ENCODE assay signal across 8 cellular contexts in genomic region chr11:65496304-65497140, GRCh38. TPM values are rescaled to one million over a fixed set of nuclear protein-coding genes. Genes with fewer than 3 reads are reported as not detected.
A peak's percentile ranks its signal among the peaks of the same experiment; 100 is the strongest.
DNase-seq lines count a peak whose midpoint lies in the region; ATAC-seq, FAIRE-seq and TF ChIP-seq lines count a peak whose summit lies in the region.

No MANE protein-coding gene starts in this region.

- intact Hi-C loops in Caco-2 (cut with micrococcal nuclease; ENCODE audit: unreplicated experiment), result loop anchor here (1.0 to 2.0 kb wide), 5 partner anchors 7 to 78 kb away; partner anchors contain the start of gene NEAT1

- CTCF ChIA-PET in Caco-2 (lab: Charles Lee), result interaction anchor here (0.6 to 3.1 kb wide), 7 partner anchors 7 to 80 kb away, joined by 3 to 31 read pairs (median 8); no protein-coding TSS in a partner anchor
- CTCF ChIA-PET in HEK293 (lab: Yijun Ruan, JAX), result interaction anchor here (0.6 to 5.0 kb wide), 11 partner anchors 9 to 181 kb away, joined by 3 to 35 read pairs (median 5); no protein-coding TSS in a partner anchor

- no peak for ATAC-seq in GM18505 (IDR thresholded peaks at IDR 0.05; ENCODE audit: unreplicated experiment)

- no peak overlapping the region for H3K27ac Mint-ChIP-seq in Caco-2 (ENCODE audit: unreplicated experiment)

- DNase-seq in Caco-2, result no peak
- DNase-seq in SJSA1 (ENCODE audit: low read depth in 1 of 2, low spot score in 2 of 2), result peak in 1 of 2 experiments; percentile 75
- peak; percentile 68 for DNase-seq in fibroblast of peridontal ligament (ENCODE audit: extremely low read depth)
- DNase-seq in putamen (ENCODE audit: low spot score), result peak; percentile 80
- DNase-seq in SIG-M5 treated with dmso at 0.1 percent for 504 hours (lab: John Stamatoyannopoulos, UW; ENCODE audit: unreplicated experiment), result no peak
- DNase-seq in GM12891 (ENCODE audit: insufficient read length, low spot score), result no peak

- TF ChIP-seq CTCF in Caco-2 (IDR thresholded peaks at IDR 0.05; ENCODE audit: insufficient read depth in 1 of 2, low read depth in 1 of 2, low read length in 1 of 2, severe bottlenecking in 1 of 2, unreplicated experiment in 1 of 2) (no peak), HEK293 (tag by site-specific recombination; IDR thresholded peaks at IDR 0.05) (no peak)

- POLR2A ChIA-PET in Caco-2 (lab: Charles Lee) (interaction anchor here (0.7 to 13.2 kb wide), 14 partner anchors 8 to 163 kb away, joined by 3 to 377 read pairs (median 10); partner anchors contain the start of genes DPF2, FAM89B, NEAT1 and SCYL1), HEK293 (lab: Yijun Ruan, JAX) (interaction anchor here (0.5 to 28.2 kb wide), 19 partner anchors 8 to 234 kb away, joined by 3 to 1129 read pairs (median 5); partner anchors contain the start of genes LTBP3, NEAT1 and SLC25A45)

- H3K4me1 Mint-ChIP-seq in Caco-2 (ENCODE audit: low read depth, unreplicated experiment), result peaks cover 36% of the 10 kb centered on the region

- peaks cover 6% of the 10 kb centered on the region for H3K36me3 Mint-ChIP-seq in Caco-2 (ENCODE audit: insufficient read depth, unreplicated experiment)

- H3K4me3 Mint-ChIP-seq in Caco-2 (ENCODE audit: unreplicated experiment), result no peak overlapping the region

- no peak for FAIRE-seq in GM12891 (lab: Jason Lieb, UNC)

- H3K36me3 ChIP-seq in Caco-2 (ENCODE audit: control insufficient read depth, insufficient read depth, low read length) (peaks cover 3% of the 10 kb centered on the region), HEK293 (ENCODE audit: control insufficient read depth in 2 of 2, insufficient read depth in 1 of 2, low read length in 2 of 2) (peaks cover 0 to 17% of the 10 kb centered on the region in 2 experiments; a peak in 1 of 3 replicates), SJSA1 (peaks cover 26% of the 10 kb centered on the region)

- no peaks in the 10 kb centered on the region for H3K27me3 Mint-ChIP-seq in Caco-2 (ENCODE audit: insufficient read depth, unreplicated experiment)

- BruUV-seq in Caco-2 (replicated peaks; lab: Mats Ljungman, UMichigan), result TSS peak; percentile 79

- H3K4me1 ChIP-seq in Caco-2, result peaks cover 46% of the 10 kb centered on the region
- H3K4me1 ChIP-seq in HEK293 (ENCODE audit: control insufficient read depth, insufficient read depth, low read length), result peaks cover 13% of the 10 kb centered on the region
- peaks cover 61% of the 10 kb centered on the region for H3K4me1 ChIP-seq in SJSA1 (replicated peaks)

- H3K9me3 ChIP-seq in Caco-2 (no peaks in the 10 kb centered on the region), HEK293 (ENCODE audit: control insufficient read depth, insufficient read depth, low read depth, low read length) (no peaks in the 10 kb centered on the region), SJSA1 (replicated peaks) (no peaks in the 10 kb centered on the region)

- H3K4me3 ChIP-seq in Caco-2 (ENCODE audit: low read depth, low read length) (peak overlapping the region; percentile 23), HEK293 (ENCODE audit: low read depth, low read length) (peak overlapping the region; percentile 14), SJSA1 (peak overlapping the region; percentile 7)

- H3K27me3 ChIP-seq in Caco-2 (replicated peaks; ENCODE audit: control insufficient read depth, insufficient read depth, low read length), result no peaks in the 10 kb centered on the region
- H3K27me3 ChIP-seq in SJSA1 (replicated peaks), result peaks cover 6% of the 10 kb centered on the region; the same call in 1 of the 2 replicates

- TF ChIP-seq POLR2A in GM18505 (IDR thresholded peaks at IDR 0.05; ENCODE audit: borderline replicate concordance, extremely low read depth, insufficient read depth, insufficient read length), result no peak
- TF ChIP-seq POLR2A in GM12891 (IDR thresholded peaks at IDR 0.05; ENCODE audit: low read depth, low read length), result no peak; the same call in 1 of the 2 replicates

- H3K27ac ChIP-seq in HEK293 (ENCODE audit: extremely low read depth, low read depth, low read length) (peak overlapping the region; percentile 69), SJSA1 (peak overlapping the region; percentile 88)

- no peaks in the 10 kb centered on the region for H3K9me3 Mint-ChIP-seq in Caco-2 (ENCODE audit: unreplicated experiment)

TF ChIP-seq in HEK293, 187 proteins besides CTCF, POLR2A, EP300 and RAD21 (continues in another document):
- TF ChIP-seq ZXDB (tag by site-specific recombination; IDR thresholded peaks at IDR 0.05), result no peak
- TF ChIP-seq ZNF394 (tag by site-specific recombination; IDR thresholded peaks at IDR 0.05; ENCODE audit: borderline replicate concordance), result no peak
- 0 out of 2 replicates have a peak, but pooled peaks have one; percentile 6 for TF ChIP-seq PRDM1 (tag by site-specific recombination; IDR thresholded peaks at IDR 0.05)
- TF ChIP-seq HOXC10 (CRISPR knock-in tag; IDR thresholded peaks at IDR 0.05), result no peak
- no peak for TF ChIP-seq PBX3 (CRISPR knock-in tag; IDR thresholded peaks at IDR 0.05)
- TF ChIP-seq ZNF555 (tag by site-specific recombination; conservative IDR thresholded peaks at IDR 0.05), result no peak
- no peak for TF ChIP-seq ZNF707 (tag by site-specific recombination; IDR thresholded peaks at IDR 0.05)
- no peak for TF ChIP-seq ZBTB1 (tag by site-specific recombination; IDR thresholded peaks at IDR 0.05)
- peak; percentile 53 for TF ChIP-seq ZNF335 (tag by site-specific recombination; conservative IDR thresholded peaks at IDR 0.05)

TF ChIP-seq in GM12891, 5 proteins besides CTCF, POLR2A, EP300 and RAD21:
- TF ChIP-seq POLR2AphosphoS5 (IDR thresholded peaks at IDR 0.05; ENCODE audit: low read depth, low read length) (no peak), POU2F2 (IDR thresholded peaks at IDR 0.05; ENCODE audit: low read depth, low read length) (no peak), PAX5 (IDR thresholded peaks at IDR 0.05; ENCODE audit: insufficient read depth, low read length, severe bottlenecking) (no peak), SPI1 (IDR thresholded peaks at IDR 0.05; ENCODE audit: low read depth, low read length) (no peak), TAF1 (IDR thresholded peaks at IDR 0.05; ENCODE audit: low read depth, low read length) (no peak)
TF ChIP-seq in GM12891: peak in this region for 0.

RNA-seq across cellular contexts. Expression of gene MALAT1, which starts 2.3 kb away (rescaled TPM):
- total RNA-seq in Caco-2 (2022), result 4,797 and 4,914 TPM in 2 replicates
- total RNA-seq in SJSA1 (2014; rRNA removed; shearing (Covaris generic)), result 1,620 and 2,210 TPM in 2 replicates
- 839 TPM for polyA plus RNA-seq in GM12891 (2012; ENCODE audit: low read depth, missing spikeins)

RNA-seq across cellular contexts. Expression of gene SCYL1, which starts 28.4 kb away (rescaled TPM):
- 123 and 124 TPM in 2 replicates for total RNA-seq in Caco-2 (2022)
- total RNA-seq in SJSA1 (2014; rRNA removed; shearing (Covaris generic)), result 103 and 130 TPM in 2 replicates
- 33.4 TPM for polyA plus RNA-seq in GM12891 (2012; ENCODE audit: low read depth, missing spikeins)

Comparison
In these comparisons a context has a peak if more than half of its experiments do, and no peak if none do; other contexts are left out.
1. DNase-seq: peak in fibroblast of peridontal ligament (single experiment) and putamen (single experiment); none in Caco-2 (0 of 2), SIG-M5 treated with dmso at 0.1 percent for 504 hours (single experiment) and GM12891 (single experiment).
2. Peak in every context shown above with its lines, with median percentiles within 50 percentile points of each other: H3K4me3 ChIP-seq.